Comparison of ENCODE assay signal across 7 cellular contexts in genomic region chr6:115870464-115870863, GRCh38.
"Had no signal": no experiment of that assay in that cellular context is flagged by ENCODE, and none has a peak within 500 bp of the region (broad histone marks: within the 10 kb centered on the region; RNA-seq: fewer than 3 reads in every experiment).

No MANE protein-coding gene starts in this region.

- ATAC-seq: GM23338 had no signal

- H3K27ac Mint-ChIP-seq: GM23338, IgD-negative memory B cell had no signal

- DNase-seq: H9, HCEC 1CT, KBM-7 had no signal

- H3K9me3 Mint-ChIP-seq: GM23338, H9, IgD-negative memory B cell had no signal

- H2AFZ ChIP-seq: GM23338 had no signal

- H3K36me3 Mint-ChIP-seq: IgD-negative memory B cell had no signal

- H3K4me3 Mint-ChIP-seq: GM23338, H9, IgD-negative memory B cell had no signal

- H3K4me3 ChIP-seq: GM23338 had no signal

- H3K4me1 Mint-ChIP-seq: GM23338, H9, IgD-negative memory B cell had no signal

- H3K4me2 ChIP-seq: GM23338 had no signal

- FAIRE-seq: H1, H54 had no signal
